9 cellular contexts compared by ENCODE assay signal in the genomic region with DNA sequence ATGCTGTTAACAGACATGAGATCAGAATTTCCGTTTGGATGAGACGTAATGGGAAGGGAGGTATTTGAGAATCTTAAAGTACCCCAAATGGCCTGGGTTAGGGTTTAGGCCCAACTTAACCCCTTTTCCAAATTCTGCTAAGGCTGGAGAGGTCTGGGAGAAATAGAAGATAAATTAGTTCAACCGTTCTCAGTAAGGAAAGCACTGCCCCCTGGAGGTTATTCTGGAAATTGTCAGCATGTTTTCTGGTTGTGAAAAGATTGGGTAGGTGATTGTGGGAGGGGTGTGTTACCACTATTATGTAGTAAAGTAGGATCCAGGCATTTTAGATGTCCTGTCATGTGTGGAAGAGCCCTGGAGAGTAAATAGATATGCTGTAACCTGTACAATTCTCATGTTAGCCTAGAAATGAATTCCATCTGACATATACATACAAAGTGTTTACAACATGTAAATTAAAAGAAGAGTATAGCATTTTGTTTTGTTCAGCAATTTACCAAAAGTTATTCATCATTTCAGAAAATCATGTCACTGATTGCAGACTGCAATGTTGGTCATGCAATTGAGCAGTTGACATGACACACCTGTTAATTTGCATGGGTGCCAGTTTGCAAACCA. TPM values are rescaled to one million over a fixed set of nuclear protein-coding genes. Genes with fewer than 3 reads are reported as not detected.
A peak's percentile ranks its signal among the peaks of the same experiment; 100 is the strongest.
DNase-seq lines count a peak whose midpoint lies in the region; ATAC-seq and TF ChIP-seq lines count a peak whose summit lies in the region.
"Had no signal": no experiment of that assay in that cellular context is flagged by ENCODE, and none has a peak within 500 bp of the region (broad histone marks: within the 10 kb centered on the region; RNA-seq: fewer than 3 reads in every experiment).

No MANE protein-coding gene starts in this region.

- no peaks in the 10 kb centered on the region for H3K27me3 ChIP-seq in GM23248 (replicated peaks; ENCODE audit: insufficient read depth)
- H3K27me3 ChIP-seq in lower lobe of right lung (ENCODE audit: low read depth) = no peaks in the 10 kb centered on the region

- intact Hi-C loops in lower lobe of right lung (cut with DNase I) = no loop called here

- H3K4me3 ChIP-seq in GM23248 (no peak overlapping the region), lower lobe of right lung (no peak overlapping the region)

- no peak overlapping the region for H2AFZ ChIP-seq in GM23248

- no peaks in the 10 kb centered on the region for H3K36me3 ChIP-seq in GM23248 (ENCODE audit: low read depth)
- no peaks in the 10 kb centered on the region for H3K36me3 ChIP-seq in lower lobe of right lung

- H3F3A ChIP-seq in GM23248 (ENCODE audit: insufficient read depth) = no peaks in the 10 kb centered on the region

- no peaks in the 10 kb centered on the region for H3K79me2 ChIP-seq in GM23248 (ENCODE audit: insufficient read depth)

- DNase-seq in NCI-H2081 (lab: John Stamatoyannopoulos, UW) (peak; percentile 68), NCI-H2081 treated with DMSO at 0.1 percent for 48 hours (lab: John Stamatoyannopoulos, UW) (no peak), GM23248 (peak; percentile 58), NCI-H1092 (lab: John Stamatoyannopoulos, UW) (peak; percentile 48), T-helper 2 cell (peak in 4 of 5 experiments; percentile 3 to 49 (median 10)), cerebellar cortex (ENCODE audit: low spot score) (peak; percentile 68), lower lobe of right lung (no peak)
- DNase-seq in stimulated activated CD8-positive, alpha-beta memory T cell treated with anti-CD3 and anti-CD28 coated beads, Interleukin-4, amount 100 ng/mL, for 48 hours = peak; percentile 66

- in situ Hi-C loops in GM23248 (cut with MboI) = no loop called here

- no peaks in the 10 kb centered on the region for H3K9me2 ChIP-seq in GM23248 (ENCODE audit: insufficient read depth)

- H3K9ac ChIP-seq in GM23248 = no peak overlapping the region

- 2 to 12% methylated on average over 3 of the region's 3 CpGs for WGBS in GM23248 (ENCODE audit: low coverage in 1 of 2, low lambda C conversion rate in 2 of 2, missing lambda C conversion rate in 2 of 2), 2 experiments

- no peaks in the 10 kb centered on the region for H3K4me1 ChIP-seq in GM23248 (ENCODE audit: insufficient read depth)
- H3K4me1 ChIP-seq in lower lobe of right lung = no peaks in the 10 kb centered on the region

- TF ChIP-seq CTCF in lower lobe of right lung (IDR thresholded peaks at IDR 0.05) = peak; percentile 69

- no peak overlapping the region for H3K4me2 ChIP-seq in GM23248 (ENCODE audit: unreplicated experiment)

- H3K9me3 ChIP-seq in GM23248 (ENCODE audit: low read depth) (no peaks in the 10 kb centered on the region), lower lobe of right lung (no peaks in the 10 kb centered on the region)

- peak; percentile 62 to 71 for ATAC-seq in lower lobe of right lung

- H3K27ac ChIP-seq in GM23248 = no peak overlapping the region
- no peak overlapping the region for H3K27ac ChIP-seq in lower lobe of right lung

- H4K20me1 ChIP-seq in GM23248 (ENCODE audit: insufficient read depth) = no peaks in the 10 kb centered on the region

RNA-seq across cellular contexts. Expression of a gene that starts 26.8 kb away (rescaled TPM):
- not detected in 2 replicates for total RNA-seq in GM23248 (2014; rRNA removed; shearing (Covaris generic))
- not detected in 2 replicates for polyA plus RNA-seq in GM23248 (2016; fragmentation: Nextera tagmentation; extraction: Ambion mirVana)
- not detected for total RNA-seq in lower lobe of right lung
- total RNA-seq: lower leg skin had no signal

Comparison
In these comparisons a context has a peak if more than half of its experiments do, and no peak if none do; other contexts are left out.
1. DNase-seq: peak in NCI-H2081 (2 of 2), GM23248 (single experiment), NCI-H1092 (single experiment), T-helper 2 cell (4 of 5), cerebellar cortex (single experiment) and stimulated activated CD8-positive, alpha-beta memory T cell treated with anti-CD3 and anti-CD28 coated beads, Interleukin-4, amount 100 ng/mL, for 48 hours (single experiment); none in NCI-H2081 treated with DMSO at 0.1 percent for 48 hours (single experiment) and lower lobe of right lung (single experiment).